In the genomic region with DNA sequence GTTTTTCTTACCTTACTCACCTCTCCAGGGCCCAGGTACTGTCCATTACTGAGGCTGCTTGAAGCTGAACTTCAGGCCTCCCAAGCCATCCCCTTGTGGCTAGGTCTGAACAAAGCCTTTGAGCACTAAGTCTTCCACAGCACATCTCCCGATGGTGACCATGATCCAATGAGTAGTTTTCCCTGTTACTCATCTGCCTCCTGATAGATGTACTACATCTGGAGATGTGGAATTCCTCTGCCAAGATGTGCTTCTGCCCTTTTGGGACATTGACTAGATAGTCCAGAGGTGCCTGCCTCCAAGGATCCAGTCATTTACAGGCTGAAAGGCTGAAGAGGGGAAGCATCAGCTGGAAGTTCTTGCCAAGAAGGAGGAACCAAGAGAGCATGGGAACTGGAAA, we compare ENCODE assay signal across 21 cellular contexts. TPM values are rescaled to one million over a fixed set of nuclear protein-coding genes. Genes with fewer than 3 reads are reported as not detected.
DNase-seq lines count a peak whose midpoint lies in the region; ATAC-seq lines count a peak whose summit lies in the region.
"Had no signal": no experiment of that assay in that cellular context is flagged by ENCODE, and none has a peak within 500 bp of the region (broad histone marks: within the 10 kb centered on the region; RNA-seq: fewer than 3 reads in every experiment).

No MANE protein-coding gene starts in this region.

- no peak overlapping the region for H4K91ac ChIP-seq in mesenchymal stem cell (ENCODE audit: low read length)

- peak overlapping the region; percentile 7 to 61 for H2BK12ac ChIP-seq in mesenchymal stem cell (ENCODE audit: low read length in 2 of 2)

- no peaks in the 10 kb centered on the region for H3K27me3 ChIP-seq in mesenchymal stem cell (ENCODE audit: control insufficient read depth in 1 of 2, insufficient read depth in 1 of 2, low read length in 2 of 2)

- H3K36me3 ChIP-seq in mesenchymal stem cell (ENCODE audit: control insufficient read depth in 1 of 2, insufficient read depth in 2 of 2, low read depth in 1 of 2, low read length in 2 of 2), result no peaks in the 10 kb centered on the region

- H2AFZ ChIP-seq in mesenchymal stem cell (ENCODE audit: low read depth, low read length), result no peak overlapping the region

- H3K9me3 ChIP-seq in mesenchymal stem cell (ENCODE audit: control insufficient read depth, low read length), result no peaks in the 10 kb centered on the region

- H3K4me1 ChIP-seq in mesenchymal stem cell (ENCODE audit: control insufficient read depth, insufficient read depth, low read depth, low read length), result peaks cover 1% of the 10 kb centered on the region

- H3K4me1 Mint-ChIP-seq in central memory CD8-positive, alpha-beta T cell, result peaks cover 9% of the 10 kb centered on the region

- no CpG with 5 or more reads among the region's 1 CpG for WGBS in mesenchymal stem cell

- H2BK5ac ChIP-seq in mesenchymal stem cell (ENCODE audit: low read depth, low read length, poor library complexity, severe bottlenecking), result no peak overlapping the region

- H3K9me3 Mint-ChIP-seq in central memory CD8-positive, alpha-beta T cell, result no peaks in the 10 kb centered on the region
- H3K9me3 Mint-ChIP-seq: H9, IgD-negative memory B cell had no signal

- H2BK15ac ChIP-seq in mesenchymal stem cell (ENCODE audit: low read depth, poor library complexity, severe bottlenecking), result no peak overlapping the region

- peak overlapping the region; percentile 36 for H4K8ac ChIP-seq in mesenchymal stem cell (ENCODE audit: low read length)

- H3K36me3 Mint-ChIP-seq in central memory CD8-positive, alpha-beta T cell (ENCODE audit: insufficient read depth), result no peaks in the 10 kb centered on the region
- H3K36me3 Mint-ChIP-seq: IgD-negative memory B cell had no signal

- no peak overlapping the region for H3K27ac ChIP-seq in mesenchymal stem cell (ENCODE audit: low read length, poor library complexity, severe bottlenecking)
- H3K27ac ChIP-seq: 22Rv1, C4-2B, KMS-11, RWPE1, SK-N-MC had no signal

- DNase-seq in DMS 273 (lab: John Stamatoyannopoulos, UW; ENCODE audit: unreplicated experiment) (peak; percentile 36), DMS 273 treated with DMSO at 0.1 percent for 48 hours (lab: John Stamatoyannopoulos, UW) (no peak), mesenchymal stem cell (no peak), SIG-M5 (lab: John Stamatoyannopoulos, UW) (no peak), left cardiac atrium (no peak)
- DNase-seq in central memory CD8-positive, alpha-beta T cell (ENCODE audit: low spot score in 2 of 2), result no peak
- DNase-seq: GDM1, H9, MM.1S, NCI-H2029 treated with DMSO at 0.1 percent for 48 hours, NCI-H526 treated with DMSO at 0.1 percent for 48 hours, SHP77 treated with DMSO at 0.1 percent for 48 hours had no signal

- ATAC-seq in central memory CD8-positive, alpha-beta T cell (replicated peaks; ENCODE audit: extremely low read depth, poor library complexity, severe bottlenecking), result no peak
- no peak for ATAC-seq in GM21423 (IDR thresholded peaks at IDR 0.05; ENCODE audit: unreplicated experiment)
- no peak for ATAC-seq in left cardiac atrium
- ATAC-seq: Panc1 had no signal

- no peak overlapping the region for H3K23ac ChIP-seq in mesenchymal stem cell (ENCODE audit: low read length in 2 of 2)

- no peak overlapping the region for H3K9ac ChIP-seq in mesenchymal stem cell (ENCODE audit: low read length)
- H3K9ac ChIP-seq: KMS-11 had no signal

- no peak overlapping the region for H3K4me3 Mint-ChIP-seq in central memory CD8-positive, alpha-beta T cell
- H3K4me3 Mint-ChIP-seq: B cell, H9, IgD-negative memory B cell had no signal

- H2AK5ac ChIP-seq in mesenchymal stem cell (ENCODE audit: low read length, severe bottlenecking), result peak overlapping the region; percentile 49

- H2BK120ac ChIP-seq in mesenchymal stem cell (ENCODE audit: low read depth, low read length), result no peak overlapping the region

- H3K4me3 ChIP-seq in mesenchymal stem cell (ENCODE audit: insufficient read depth in 1 of 2, low read depth in 1 of 2, low read length in 2 of 2), result no peak overlapping the region
- H3K4me3 ChIP-seq: SK-N-MC had no signal

- peak overlapping the region; percentile 74 for H3K27ac Mint-ChIP-seq in central memory CD8-positive, alpha-beta T cell (ENCODE audit: low read depth)
- H3K27ac Mint-ChIP-seq: B cell, H9, IgD-negative memory B cell had no signal

- H3K14ac ChIP-seq in mesenchymal stem cell (ENCODE audit: low read length in 2 of 2), result peak overlapping the region in 1 of 2 experiments; percentile 55

- H3K18ac ChIP-seq in mesenchymal stem cell (ENCODE audit: low read depth in 1 of 2, low read length in 2 of 2), result no peak overlapping the region

- no peak overlapping the region for H3K4me2 ChIP-seq in mesenchymal stem cell (ENCODE audit: low read length, poor library complexity, severe bottlenecking)
- H3K4me2 ChIP-seq: KMS-11 had no signal

- peak overlapping the region in 1 of 2 experiments; percentile 35 for H3K4ac ChIP-seq in mesenchymal stem cell (ENCODE audit: low read depth in 1 of 2, low read length in 2 of 2)

- H3K27me3 Mint-ChIP-seq in central memory CD8-positive, alpha-beta T cell, result peaks cover 10% of the 10 kb centered on the region

- H3K79me1 ChIP-seq in mesenchymal stem cell (replicated peaks; ENCODE audit: low read length, poor library complexity, severe bottlenecking), result no peaks in the 10 kb centered on the region

- intact Hi-C loops in left cardiac atrium (cut with DNase I), result no loop called here

RNA-seq across cellular contexts. Expression of gene SLC35G2, which starts 28.9 kb away (rescaled TPM):
- polyA plus RNA-seq in mesenchymal stem cell (2013, experiment 1 of 2), result 7.1 TPM
- polyA plus RNA-seq in mesenchymal stem cell (2013, experiment 2 of 2), result 7.6 TPM
- 1 to 10 TPM; 4.6 to 8.2 TPM for total RNA-seq in left cardiac atrium

RNA-seq across cellular contexts. Expression of gene STAG1, which starts 37.8 kb away (rescaled TPM):
- 11.0 TPM for polyA plus RNA-seq in mesenchymal stem cell (2013, experiment 1 of 2)
- polyA plus RNA-seq in mesenchymal stem cell (2013, experiment 2 of 2), result 11.2 TPM
- total RNA-seq in left cardiac atrium, result 10 to 100 TPM; 25.3 to 27.9 TPM
